ENCODE assay signal across 17 cellular contexts in the genomic region with DNA sequence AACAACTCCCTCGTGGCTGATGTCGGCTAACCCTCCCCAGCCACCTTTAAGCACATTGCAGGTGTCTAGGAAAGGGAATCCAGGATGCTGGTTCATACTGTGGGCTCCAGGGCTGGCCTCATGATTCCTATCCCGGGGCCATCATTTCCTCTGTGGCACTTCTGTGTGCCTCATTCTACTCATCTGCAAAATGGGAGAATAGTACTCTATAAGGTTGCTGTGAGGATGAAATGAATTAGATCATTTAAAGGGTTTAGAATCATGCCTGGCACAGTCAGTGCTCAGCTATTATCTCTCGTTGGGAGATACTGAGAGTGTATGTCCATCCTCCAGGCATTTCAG. TPM values are rescaled to one million over a fixed set of nuclear protein-coding genes. Genes with fewer than 3 reads are reported as not detected.
A peak's percentile ranks its signal among the peaks of the same experiment; 100 is the strongest.
DNase-seq lines count a peak whose midpoint lies in the region; ATAC-seq and TF ChIP-seq lines count a peak whose summit lies in the region.
"Had no signal": no experiment of that assay in that cellular context is flagged by ENCODE, and none has a peak within 500 bp of the region (broad histone marks: within the 10 kb centered on the region; RNA-seq: fewer than 3 reads in every experiment).

No MANE protein-coding gene starts in this region.

- no peak for TF ChIP-seq POLR2A in tibial nerve (IDR thresholded peaks at IDR 0.05)

- no peak for ATAC-seq in activated B cell treated with CpG ODN at 0.5 μM for 24 hours (ENCODE audit: low read depth)
- ATAC-seq in naive B cell (ENCODE audit: low read depth in 2 of 2) = no peak
- ATAC-seq in stimulated activated naive CD8-positive, alpha-beta T cell treated with anti-CD3 and anti-CD28 coated beads, Interleukin-15, Interleukin-2, amounts not matched to agents 100 U/mL and 50 U/mL, for 24 hours = no peak
- no peak for ATAC-seq in CD8-positive, alpha-beta T cell
- no peak for ATAC-seq in foreskin keratinocyte
- ATAC-seq: A549 had no signal

- H3K4me1 Mint-ChIP-seq in activated B cell treated with CpG ODN at 0.5 μM for 24 hours = peaks cover 38% of the 10 kb centered on the region
- H3K4me1 Mint-ChIP-seq in naive B cell = peaks cover 33 to 60% (median 51%) of the 10 kb centered on the region in 3 donors
- H3K4me1 Mint-ChIP-seq in CD8-positive, alpha-beta T cell (ENCODE audit: low read depth) = peaks cover 10% of the 10 kb centered on the region

- H3K27ac ChIP-seq in A673 (ENCODE audit: low read depth, low read length, poor library complexity, severe bottlenecking) = peak overlapping the region; percentile 8
- peak overlapping the region in 3 of 4 donors; percentile 78 to 99 (median 96) for H3K27ac ChIP-seq in tibial nerve
- H3K27ac ChIP-seq in CD8-positive, alpha-beta T cell (ENCODE audit: low read depth, low read length) = no peak overlapping the region
- no peak overlapping the region for H3K27ac ChIP-seq in foreskin keratinocyte
- H3K27ac ChIP-seq: 22Rv1, GM23248, HL-60 had no signal

- H3K27me3 ChIP-seq in A673 (replicated peaks; ENCODE audit: insufficient read depth, low read depth, low read length, poor library complexity) (no peaks in the 10 kb centered on the region), tibial nerve (no peaks in the 10 kb centered on the region), foreskin keratinocyte (peaks cover 15% of the 10 kb centered on the region)
- no peaks in the 10 kb centered on the region for H3K27me3 ChIP-seq in CD8-positive, alpha-beta T cell (ENCODE audit: insufficient read depth, low read length)
- H3K27me3 ChIP-seq: BE2C had no signal

- no peak for TF ChIP-seq EP300 in tibial nerve (IDR thresholded peaks at IDR 0.05)

- H3K36me3 Mint-ChIP-seq in activated B cell treated with CpG ODN at 0.5 μM for 24 hours (ENCODE audit: low read depth) = peaks cover 2% of the 10 kb centered on the region
- no peaks in the 10 kb centered on the region for H3K36me3 Mint-ChIP-seq in naive B cell
- H3K36me3 Mint-ChIP-seq in CD8-positive, alpha-beta T cell = no peaks in the 10 kb centered on the region
- H3K36me3 Mint-ChIP-seq: CD4-positive, CD25-positive, alpha-beta regulatory T cell had no signal

- H3K27ac Mint-ChIP-seq in activated B cell treated with CpG ODN at 0.5 μM for 24 hours (peak overlapping the region; percentile 65), naive B cell (peak overlapping the region in 5 of 6 donors; percentile 59 to 85 (median 81))
- H3K27ac Mint-ChIP-seq in CD8-positive, alpha-beta T cell = no peak overlapping the region
- H3K27ac Mint-ChIP-seq: CD4-positive, CD25-positive, alpha-beta regulatory T cell had no signal

- H3K4me3 ChIP-seq in A673 (ENCODE audit: low read depth, low read length, poor library complexity, severe bottlenecking) (no peak overlapping the region), tibial nerve (no peak overlapping the region)
- H3K4me3 ChIP-seq in CD8-positive, alpha-beta T cell (ENCODE audit: low read depth, low read length) = no peak overlapping the region
- H3K4me3 ChIP-seq: A549, GM23248, HAP-1 had no signal

- WGBS in tibial nerve, 2 donors = 64 to 84% methylated on average over 4 of the region's 4 CpGs

- H3K9me3 ChIP-seq in A673 (ENCODE audit: low read depth, low read length, poor library complexity, severe bottlenecking) (no peaks in the 10 kb centered on the region), tibial nerve (no peaks in the 10 kb centered on the region)
- H3K9me3 ChIP-seq in CD8-positive, alpha-beta T cell (ENCODE audit: low read length) = no peaks in the 10 kb centered on the region
- H3K9me3 ChIP-seq: A549, BE2C, Caco-2, HAP-1 had no signal

- peaks cover 9% of the 10 kb centered on the region for H3K4me1 ChIP-seq in A673 (ENCODE audit: insufficient read depth, low read length, poor library complexity, severe bottlenecking)
- peaks cover 0 to 58% (median 22%) of the 10 kb centered on the region in 4 donors for H3K4me1 ChIP-seq in tibial nerve
- H3K4me1 ChIP-seq in CD8-positive, alpha-beta T cell (ENCODE audit: insufficient read depth, low read length) = peaks cover 7% of the 10 kb centered on the region
- H3K4me1 ChIP-seq in foreskin keratinocyte = no peaks in the 10 kb centered on the region
- H3K4me1 ChIP-seq: HAP-1 had no signal

- H3K36me3 ChIP-seq in A673 (ENCODE audit: insufficient read depth, low read length, poor library complexity, severe bottlenecking) (no peaks in the 10 kb centered on the region), tibial nerve (peaks cover 0 to 45% (median 0%) of the 10 kb centered on the region in 3 donors)
- H3K36me3 ChIP-seq in CD8-positive, alpha-beta T cell (ENCODE audit: insufficient read depth, low read length) = no peaks in the 10 kb centered on the region
- H3K36me3 ChIP-seq: BE2C, HAP-1 had no signal

- no TSS peak for BruUV-seq in A673 (replicated peaks; lab: Mats Ljungman, UMichigan)

- H3K4me3 Mint-ChIP-seq in activated B cell treated with CpG ODN at 0.5 μM for 24 hours (no peak overlapping the region), naive B cell (no peak overlapping the region)
- no peak overlapping the region for H3K4me3 Mint-ChIP-seq in CD8-positive, alpha-beta T cell
- H3K4me3 Mint-ChIP-seq: CD4-positive, CD25-positive, alpha-beta regulatory T cell had no signal

- CTCF ChIA-PET in A673 (lab: Charles Lee) (interaction anchor here (0.7 to 6.0 kb wide), 3 partner anchors 25 to 186 kb away, joined by 3 to 157 read pairs (median 82); a partner anchor contains a TSS), activated B cell treated with CpG ODN at 0.5 μM for 24 hours (lab: Charles Lee) (interaction anchor here (1.4 to 16.5 kb wide), 6 partner anchors 13 to 227 kb away, joined by 3 to 298 read pairs (median 36); a partner anchor contains a TSS)
- CTCF ChIA-PET in CD8-positive, alpha-beta T cell (lab: Charles Lee) = interaction anchor here (0.8 to 11.4 kb wide), 9 partner anchors 10 to 220 kb away, joined by 3 to 356 read pairs (median 51); no protein-coding TSS in a partner anchor

- H3K9me3 Mint-ChIP-seq in activated B cell treated with CpG ODN at 0.5 μM for 24 hours (no peaks in the 10 kb centered on the region), naive B cell (no peaks in the 10 kb centered on the region)
- H3K9me3 Mint-ChIP-seq in CD8-positive, alpha-beta T cell = no peaks in the 10 kb centered on the region

- no peaks in the 10 kb centered on the region for H3K27me3 Mint-ChIP-seq in activated B cell treated with CpG ODN at 0.5 μM for 24 hours
- H3K27me3 Mint-ChIP-seq in naive B cell = no peaks in the 10 kb centered on the region
- no peaks in the 10 kb centered on the region for H3K27me3 Mint-ChIP-seq in CD8-positive, alpha-beta T cell (ENCODE audit: low read depth)

- no peak for TF ChIP-seq CTCF in A673 (conservative IDR thresholded peaks at IDR 0.05; ENCODE audit: low read depth, low read length)
- no peak for TF ChIP-seq CTCF in activated B cell treated with CpG ODN at 0.5 μM for 24 hours (IDR thresholded peaks at IDR 0.05)
- TF ChIP-seq CTCF in tibial nerve (IDR thresholded peaks at IDR 0.05) = no peak
- no peak for TF ChIP-seq CTCF in CD8-positive, alpha-beta T cell (IDR thresholded peaks at IDR 0.05)
- no peak for TF ChIP-seq CTCF in foreskin keratinocyte (conservative IDR thresholded peaks at IDR 0.05)

- intact Hi-C loops in A673 (cut with micrococcal nuclease; ENCODE audit: unreplicated experiment) = loop anchor here (5.0 kb wide), 1 partner anchor 98 kb away; no protein-coding TSS in a partner anchor
- intact Hi-C loops in activated B cell treated with CpG ODN at 0.5 μM for 24 hours (cut with micrococcal nuclease) = no loop called here
- intact Hi-C loops in CD8-positive, alpha-beta T cell (cut with DNase I, micrococcal nuclease) = loop anchor here (2.0 to 5.0 kb wide), 2 partner anchors 25 to 72 kb away; a partner anchor contains a TSS

- POLR2A ChIA-PET in A673 (lab: Charles Lee; ENCODE audit: low non-redundant PET) = no interaction called here
- POLR2A ChIA-PET in activated B cell treated with CpG ODN at 0.5 μM for 24 hours (lab: Charles Lee) = interaction anchor here (0.7 kb wide), 1 partner anchor 83 kb away, joined by 3 read pairs; no protein-coding TSS in a partner anchor
- POLR2A ChIA-PET in CD8-positive, alpha-beta T cell (lab: Charles Lee) = no interaction called here

- DNase-seq in A673 (ENCODE audit: low spot score) (no peak), activated B cell treated with CpG ODN at 0.5 μM for 24 hours (no peak), naive B cell (no peak), tibial nerve (ENCODE audit: low spot score in 2 of 2) (no peak), foreskin keratinocyte (no peak)
- DNase-seq in stimulated activated naive CD8-positive, alpha-beta T cell treated with anti-CD3 and anti-CD28 coated beads, Interleukin-15, Interleukin-2, amounts not matched to agents 100 U/mL and 50 U/mL, for 24 hours = no peak
- no peak for DNase-seq in CD8-positive, alpha-beta T cell
- DNase-seq: BE2C; C1 segment of cervical spinal cord; Caco-2; CD4-positive, CD25-positive, alpha-beta regulatory T cell; GM23248 had no signal

RNA-seq across cellular contexts. Expression of a gene that starts 4.3 kb away (rescaled TPM):
- 23.3 and 28.1 TPM in 2 replicates for total RNA-seq in A673 (2021)
- total RNA-seq in activated B cell treated with CpG ODN at 0.5 μM for 24 hours = 121 and 135 TPM in 2 replicates
- polyA plus RNA-seq in naive B cell (ENCODE audit: low read depth in 6 of 6) = 10 to 100 TPM; 27.6 to 41.3 (median 34.4) TPM
- 100 to 1,000 TPM; 135 to 327 (median 205) TPM for total RNA-seq in tibial nerve
- total RNA-seq in CD8-positive, alpha-beta T cell = 10 to 100 TPM; 11.5 to 14.9 TPM
- total RNA-seq in foreskin keratinocyte = 7.1 and 7.9 TPM in 2 replicates
- 8.0 and 8.8 TPM in 2 replicates for polyA plus RNA-seq in foreskin keratinocyte

RNA-seq across cellular contexts. Expression of a gene that starts 21.7 kb away (rescaled TPM):
- total RNA-seq in A673 (2021) = 21.9 and 26.9 TPM in 2 replicates
- total RNA-seq in activated B cell treated with CpG ODN at 0.5 μM for 24 hours = not detected in 2 replicates
- polyA plus RNA-seq in naive B cell (ENCODE audit: low read depth in 6 of 6) = not detected
- 100 to 1,000 TPM in 1 of 4 donors, 10 to 100 TPM in 3; 58.8 to 127 (median 71.1) TPM for total RNA-seq in tibial nerve
- not detected for total RNA-seq in CD8-positive, alpha-beta T cell
- total RNA-seq in foreskin keratinocyte = 0.31 and 0.35 TPM in 2 replicates
- 0.52 and 0.55 TPM in 2 replicates for polyA plus RNA-seq in foreskin keratinocyte
- total RNA-seq: CD4-positive, CD25-positive, alpha-beta regulatory T cell had no signal
- polyA plus RNA-seq: CD4-positive, CD25-positive, alpha-beta regulatory T cell had no signal

RNA-seq across cellular contexts. Expression of a gene that starts 54.5 kb away (rescaled TPM):
- total RNA-seq in A673 (2021) = 5.3 and 8.6 TPM in 2 replicates
- 0.16 and 0.44 TPM in 2 replicates for total RNA-seq in activated B cell treated with CpG ODN at 0.5 μM for 24 hours
- polyA plus RNA-seq in naive B cell (ENCODE audit: low read depth in 6 of 6) = 1 to 10 TPM; 1.4 to 3.3 (median 2.6) TPM
- total RNA-seq in tibial nerve = 10 to 100 TPM; 33.2 to 53.2 (median 45.7) TPM
- total RNA-seq in CD8-positive, alpha-beta T cell = under 1 TPM; 0.08 to 0.31 TPM
- total RNA-seq in foreskin keratinocyte = 0.07 and 0.10 TPM in 2 replicates
- polyA plus RNA-seq in foreskin keratinocyte = 0.25 TPM in 2 replicates
- total RNA-seq: HT1080 had no signal

Comparison
In these comparisons a context has a peak if more than half of its experiments do, and no peak if none do; other contexts are left out.
1. H3K27ac ChIP-seq: peak in A673 (single experiment) and tibial nerve (3 of 4); none in CD8-positive, alpha-beta T cell (single experiment) and foreskin keratinocyte (single experiment).
2. RNA of a gene that starts 21.7 kb away (total RNA-seq): 58.8 to 127 TPM in tibial nerve and 21.9 to 26.9 TPM in A673; not detected in CD8-positive, alpha-beta T cell, 0.31 to 0.35 TPM in foreskin keratinocyte and not detected in activated B cell treated with CpG ODN at 0.5 μM for 24 hours; every median in the first group is over 10 times any median in the second.